ENCODE assay signal across 1 cellular context in the genomic region with DNA sequence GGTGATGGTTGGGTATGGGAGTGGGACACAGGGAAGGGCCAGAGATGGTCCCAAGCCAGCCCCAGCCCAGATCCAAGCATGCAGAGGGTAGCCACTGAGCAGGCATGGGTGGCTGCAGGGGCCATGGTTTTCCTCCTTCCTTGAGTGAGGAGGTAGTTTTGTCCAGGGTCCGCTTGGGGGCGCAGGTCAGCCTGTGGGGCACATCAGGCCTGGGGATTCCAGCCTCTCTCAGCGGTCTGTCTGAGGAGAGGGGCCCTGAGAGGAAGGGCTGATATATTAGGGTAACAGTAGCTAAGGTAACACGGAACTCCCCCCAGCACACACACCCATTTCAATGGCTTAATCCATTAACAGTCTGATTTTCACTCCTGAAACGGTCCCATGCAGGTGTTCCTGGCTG.
TF ChIP-seq lines count a peak whose summit lies in the region.

No MANE protein-coding gene starts in this region.

TF ChIP-seq in K562, 482 proteins besides CTCF, POLR2A, EP300 and RAD21 (continued from another document):
- TF ChIP-seq, protein P1, sequence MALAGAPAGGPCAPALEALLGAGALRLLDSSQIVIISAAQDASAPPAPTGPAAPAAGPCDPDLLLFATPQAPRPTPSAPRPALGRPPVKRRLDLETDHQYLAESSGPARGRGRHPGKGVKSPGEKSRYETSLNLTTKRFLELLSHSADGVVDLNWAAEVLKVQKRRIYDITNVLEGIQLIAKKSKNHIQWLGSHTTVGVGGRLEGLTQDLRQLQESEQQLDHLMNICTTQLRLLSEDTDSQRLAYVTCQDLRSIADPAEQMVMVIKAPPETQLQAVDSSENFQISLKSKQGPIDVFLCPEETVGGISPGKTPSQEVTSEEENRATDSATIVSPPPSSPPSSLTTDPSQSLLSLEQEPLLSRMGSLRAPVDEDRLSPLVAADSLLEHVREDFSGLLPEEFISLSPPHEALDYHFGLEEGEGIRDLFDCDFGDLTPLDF (CRISPR knock-in tag; IDR thresholded peaks at IDR 0.05): no peak; the same call in 1 of the 2 replicates
- TF ChIP-seq CTBP1 (IDR thresholded peaks at IDR 0.05; ENCODE audit: borderline replicate concordance) (0 out of 2 replicates have a peak, but pooled peaks have one; percentile 10), POU5F1 (IDR thresholded peaks at IDR 0.05; ENCODE audit: borderline replicate concordance, low read depth, low read length, partially characterized antibody) (no peak), HNRNPUL1 (IDR thresholded peaks at IDR 0.05; ENCODE audit: low read length) (no peak), DNMT1 (IDR thresholded peaks at IDR 0.05) (no peak), BRD4 (IDR thresholded peaks at IDR 0.05) (no peak), MAZ (CRISPR knock-in tag; conservative IDR thresholded peaks at IDR 0.05 in 1 of 2, IDR thresholded peaks at IDR 0.05 in 1 of 2) (peak in 1 of 2 experiments; percentile 19; a peak in 1 of 4 replicates), FOXM1 (IDR thresholded peaks at IDR 0.05; ENCODE audit: low read depth) (no peak), FOXM1 (CRISPR knock-in tag; IDR thresholded peaks at IDR 0.05; ENCODE audit: low read depth) (no peak), NFXL1 (CRISPR knock-in tag; IDR thresholded peaks at IDR 0.05) (no peak)
- TF ChIP-seq, protein P2, sequence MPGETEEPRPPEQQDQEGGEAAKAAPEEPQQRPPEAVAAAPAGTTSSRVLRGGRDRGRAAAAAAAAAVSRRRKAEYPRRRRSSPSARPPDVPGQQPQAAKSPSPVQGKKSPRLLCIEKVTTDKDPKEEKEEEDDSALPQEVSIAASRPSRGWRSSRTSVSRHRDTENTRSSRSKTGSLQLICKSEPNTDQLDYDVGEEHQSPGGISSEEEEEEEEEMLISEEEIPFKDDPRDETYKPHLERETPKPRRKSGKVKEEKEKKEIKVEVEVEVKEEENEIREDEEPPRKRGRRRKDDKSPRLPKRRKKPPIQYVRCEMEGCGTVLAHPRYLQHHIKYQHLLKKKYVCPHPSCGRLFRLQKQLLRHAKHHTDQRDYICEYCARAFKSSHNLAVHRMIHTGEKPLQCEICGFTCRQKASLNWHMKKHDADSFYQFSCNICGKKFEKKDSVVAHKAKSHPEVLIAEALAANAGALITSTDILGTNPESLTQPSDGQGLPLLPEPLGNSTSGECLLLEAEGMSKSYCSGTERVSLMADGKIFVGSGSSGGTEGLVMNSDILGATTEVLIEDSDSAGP (CRISPR knock-in tag; IDR thresholded peaks at IDR 0.05): no peak
- TF ChIP-seq, protein P3, sequence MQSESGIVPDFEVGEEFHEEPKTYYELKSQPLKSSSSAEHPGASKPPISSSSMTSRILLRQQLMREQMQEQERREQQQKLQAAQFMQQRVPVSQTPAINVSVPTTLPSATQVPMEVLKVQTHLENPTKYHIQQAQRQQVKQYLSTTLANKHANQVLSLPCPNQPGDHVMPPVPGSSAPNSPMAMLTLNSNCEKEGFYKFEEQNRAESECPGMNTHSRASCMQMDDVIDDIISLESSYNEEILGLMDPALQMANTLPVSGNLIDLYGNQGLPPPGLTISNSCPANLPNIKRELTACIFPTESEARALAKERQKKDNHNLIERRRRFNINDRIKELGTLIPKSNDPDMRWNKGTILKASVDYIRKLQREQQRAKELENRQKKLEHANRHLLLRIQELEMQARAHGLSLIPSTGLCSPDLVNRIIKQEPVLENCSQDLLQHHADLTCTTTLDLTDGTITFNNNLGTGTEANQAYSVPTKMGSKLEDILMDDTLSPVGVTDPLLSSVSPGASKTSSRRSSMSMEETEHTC (IDR thresholded peaks at IDR 0.05): no peak
- TF ChIP-seq, protein P4, sequence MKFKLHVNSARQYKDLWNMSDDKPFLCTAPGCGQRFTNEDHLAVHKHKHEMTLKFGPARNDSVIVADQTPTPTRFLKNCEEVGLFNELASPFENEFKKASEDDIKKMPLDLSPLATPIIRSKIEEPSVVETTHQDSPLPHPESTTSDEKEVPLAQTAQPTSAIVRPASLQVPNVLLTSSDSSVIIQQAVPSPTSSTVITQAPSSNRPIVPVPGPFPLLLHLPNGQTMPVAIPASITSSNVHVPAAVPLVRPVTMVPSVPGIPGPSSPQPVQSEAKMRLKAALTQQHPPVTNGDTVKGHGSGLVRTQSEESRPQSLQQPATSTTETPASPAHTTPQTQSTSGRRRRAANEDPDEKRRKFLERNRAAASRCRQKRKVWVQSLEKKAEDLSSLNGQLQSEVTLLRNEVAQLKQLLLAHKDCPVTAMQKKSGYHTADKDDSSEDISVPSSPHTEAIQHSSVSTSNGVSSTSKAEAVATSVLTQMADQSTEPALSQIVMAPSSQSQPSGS (CRISPR knock-in tag; IDR thresholded peaks at IDR 0.05): no peak
- TF ChIP-seq, protein P5, sequence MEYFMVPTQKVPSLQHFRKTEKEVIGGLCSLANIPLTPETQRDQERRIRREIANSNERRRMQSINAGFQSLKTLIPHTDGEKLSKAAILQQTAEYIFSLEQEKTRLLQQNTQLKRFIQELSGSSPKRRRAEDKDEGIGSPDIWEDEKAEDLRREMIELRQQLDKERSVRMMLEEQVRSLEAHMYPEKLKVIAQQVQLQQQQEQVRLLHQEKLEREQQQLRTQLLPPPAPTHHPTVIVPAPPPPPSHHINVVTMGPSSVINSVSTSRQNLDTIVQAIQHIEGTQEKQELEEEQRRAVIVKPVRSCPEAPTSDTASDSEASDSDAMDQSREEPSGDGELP (CRISPR knock-in tag; IDR thresholded peaks at IDR 0.05; ENCODE audit: borderline replicate concordance): peak; percentile 17; the same call in 1 of the 2 replicates
